Comparison of ENCODE assay signal across 8 cellular contexts in genomic region chr2:166565501-166565900, GRCh38.
"Had no signal": no experiment of that assay in that cellular context is flagged by ENCODE, and none has a peak within 500 bp of the region (broad histone marks: within the 10 kb centered on the region; RNA-seq: fewer than 3 reads in every experiment).

No MANE protein-coding gene starts in this region.

- ATAC-seq: GM12878 had no signal

- H3K4me3 ChIP-seq: GM12878 had no signal

- DNase-seq: GDM1, GF-D8 had no signal

- FAIRE-seq: G401.6, GM12878, GM12891, GM12892, GM18507, GM19239 had no signal
